ENCODE assay signal across 26 cellular contexts in the genomic region with DNA sequence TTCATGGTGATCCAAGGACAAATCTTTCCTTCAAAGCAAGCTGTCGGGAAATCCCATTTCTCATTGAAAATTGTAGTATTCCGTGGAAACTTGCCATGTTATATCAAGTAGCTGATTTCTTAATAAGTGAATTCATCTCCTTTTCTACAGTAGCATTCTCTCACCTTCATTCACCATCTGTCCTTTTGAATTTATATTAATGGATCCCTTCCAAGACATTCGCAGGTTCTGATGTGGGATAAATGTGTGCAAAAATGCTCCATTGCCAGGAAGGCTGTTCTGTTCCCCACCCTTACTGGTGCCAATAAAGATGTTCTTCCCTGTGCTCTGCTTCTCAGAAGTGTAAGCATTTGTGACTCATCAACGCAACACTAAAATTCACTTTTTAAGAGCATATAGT. TPM values are rescaled to one million over a fixed set of nuclear protein-coding genes. Genes with fewer than 3 reads are reported as not detected.
"Had no signal": no experiment of that assay in that cellular context is flagged by ENCODE, and none has a peak within 500 bp of the region (broad histone marks: within the 10 kb centered on the region; RNA-seq: fewer than 3 reads in every experiment).

No MANE protein-coding gene starts in this region.

- H3K4me3 Mint-ChIP-seq: activated CD4-positive, alpha-beta memory T cell treated with anti-CD3 and anti-CD28 coated beads for 36 hours; activated CD4-positive, alpha-beta T cell treated with anti-CD3 and anti-CD28 coated beads, Interleukin-2, amount 10 ng/mL, durations not matched to agents 7 days and 5 days; activated naive CD8-positive, alpha-beta T cell treated with anti-CD3 and anti-CD28 coated beads, Interleukin-2, amount 10 ng/mL, durations not matched to agents 7 days and 5 days; T-cell had no signal

- H3K27ac Mint-ChIP-seq: activated CD4-positive, alpha-beta memory T cell treated with anti-CD3 and anti-CD28 coated beads for 36 hours; activated CD4-positive, alpha-beta T cell treated with anti-CD3 and anti-CD28 coated beads, Interleukin-2, amount 10 ng/mL, durations not matched to agents 7 days and 5 days; activated naive CD8-positive, alpha-beta T cell treated with anti-CD3 and anti-CD28 coated beads, Interleukin-2, amount 10 ng/mL, durations not matched to agents 7 days and 5 days; activated T-helper 2 cell treated with anti-CD3 and anti-CD28 coated beads, Interferon-gamma antibody, Interleukin-2, Interleukin-4, amounts not matched to agents 10 μg/mL and 5 μg/mL and 100 μg/mL, durations not matched to agents 14 hours and 24 hours and 36 hours; T-cell had no signal

- H3K4me1 ChIP-seq: adrenal gland, breast epithelium had no signal

- ATAC-seq: T-cell had no signal

- H3K9me3 ChIP-seq: adrenal gland had no signal

- DNase-seq: activated CD4-positive, alpha-beta memory T cell treated with anti-CD3 and anti-CD28 coated beads for 36 hours; activated CD4-positive, alpha-beta T cell treated with anti-CD3 and anti-CD28 coated beads, Interleukin-2, amount 10 ng/mL, durations not matched to agents 7 days and 5 days; activated CD4-positive, CD25-positive, alpha-beta regulatory T cell; activated CD8-positive, alpha-beta memory T cell treated with anti-CD3 and anti-CD28 coated beads for 24 hours; activated gamma-delta T cell treated with Interleukin-2 at 50 U/mL for 16 hours; activated naive CD4-positive, alpha-beta T cell treated with anti-CD3 and anti-CD28 coated beads, Interleukin-2, amount 50 U/mL, for 16 hours; activated naive CD8-positive, alpha-beta T cell treated with anti-CD3 and anti-CD28 coated beads, Interleukin-2, amount 10 ng/mL, durations not matched to agents 7 days and 5 days; activated T-cell treated with anti-CD3 and anti-CD28 coated beads for 4 hours; activated T-cell treated with anti-CD3 and anti-CD28 coated beads, Interleukin-2, amount 50 U/mL, for 48 hours; adrenal gland; central memory CD4-positive, alpha-beta T cell; Karpas-422; NCI-H146; NCI-H187 treated with DMSO at 0.1 percent for 48 hours; NCI-H2081 treated with DMSO at 0.1 percent for 48 hours; NCI-H526 treated with DMSO at 0.1 percent for 48 hours; NCI-H82; SIG-M5; T-cell; T-helper 2 cell; T1000 had no signal

- H3K36me3 Mint-ChIP-seq: activated CD4-positive, alpha-beta memory T cell treated with anti-CD3 and anti-CD28 coated beads for 36 hours; activated naive CD8-positive, alpha-beta T cell treated with anti-CD3 and anti-CD28 coated beads, Interleukin-2, amount 10 ng/mL, durations not matched to agents 7 days and 5 days; T-cell had no signal

- H3K4me1 Mint-ChIP-seq: activated CD4-positive, alpha-beta T cell treated with anti-CD3 and anti-CD28 coated beads, Interleukin-2, amount 10 ng/mL, durations not matched to agents 7 days and 5 days; T-cell had no signal

- H3K9me3 Mint-ChIP-seq: activated CD4-positive, alpha-beta T cell treated with anti-CD3 and anti-CD28 coated beads, Interleukin-2, amount 10 ng/mL, durations not matched to agents 7 days and 5 days; activated T-helper 2 cell treated with anti-CD3 and anti-CD28 coated beads, Interferon-gamma antibody, Interleukin-2, Interleukin-4, amounts not matched to agents 10 μg/mL and 5 μg/mL and 100 μg/mL, durations not matched to agents 14 hours and 24 hours and 36 hours had no signal

- H3K27ac ChIP-seq: adrenal gland, breast epithelium had no signal

- H3K4me3 ChIP-seq: adrenal gland, breast epithelium had no signal

- H3K36me3 ChIP-seq: adrenal gland, breast epithelium had no signal

RNA-seq across cellular contexts. Expression of gene AMER2, which starts 36.2 kb away (rescaled TPM):
- total RNA-seq: activated CD4-positive, alpha-beta memory T cell treated with anti-CD3 and anti-CD28 coated beads for 36 hours; activated CD4-positive, alpha-beta T cell treated with anti-CD3 and anti-CD28 coated beads, Interleukin-2, amount 10 ng/mL, durations not matched to agents 7 days and 5 days; activated naive CD8-positive, alpha-beta T cell treated with anti-CD3 and anti-CD28 coated beads, Interleukin-2, amount 10 ng/mL, durations not matched to agents 7 days and 5 days; activated T-helper 2 cell treated with anti-CD3 and anti-CD28 coated beads, Interferon-gamma antibody, Interleukin-2, Interleukin-4, amounts not matched to agents 10 μg/mL and 5 μg/mL and 100 μg/mL, durations not matched to agents 14 hours and 24 hours and 36 hours; NCI-H460; OCI-LY7; RPMI7951 had no signal
